Comparison of ENCODE assay signal across 20 cellular contexts in genomic region chr2:5846881-5847280, GRCh38.
DNase-seq lines count a peak whose midpoint lies in the region; ATAC-seq lines count a peak whose summit lies in the region.
"Had no signal": no experiment of that assay in that cellular context is flagged by ENCODE, and none has a peak within 500 bp of the region (broad histone marks: within the 10 kb centered on the region; RNA-seq: fewer than 3 reads in every experiment).

No MANE protein-coding gene starts in this region.

- DNase-seq in A172 (ENCODE audit: low spot score) (peak; percentile 56), Daoy (ENCODE audit: low read depth) (peak; percentile 71), astrocyte of the hippocampus (ENCODE audit: low read depth, low spot score) (peak; percentile 73), non-pigmented ciliary epithelial cell (ENCODE audit: low read depth) (peak; percentile 15), RKO (ENCODE audit: low spot score) (no peak), NCI-H1417 (lab: John Stamatoyannopoulos, UW) (no peak)
- no peak for DNase-seq in activated effector memory CD4-positive, alpha-beta T cell treated with anti-CD3 and anti-CD28 coated beads, Interleukin-2, amount 50 U/mL, for 16 hours
- DNase-seq: C1 segment of cervical spinal cord; CD8-positive, alpha-beta memory T cell; DMS79 treated with DMSO at 0.1 percent for 48 hours; H7; HFFc6; NCI-H1048; NCI-H146; NCI-H2029 treated with DMSO at 0.1 percent for 48 hours; NCI-H2171 treated with DMSO at 0.1 percent for 48 hours; NCI-H446; Peyer's patch had no signal

- no peak for ATAC-seq in GM19328 (IDR thresholded peaks at IDR 0.05; ENCODE audit: unreplicated experiment)
- ATAC-seq: Right ventricle myocardium inferior had no signal

Comparison
In these comparisons a context has a peak if more than half of its experiments do, and no peak if none do; other contexts are left out.
1. DNase-seq: peak in A172 (single experiment), Daoy (single experiment), astrocyte of the hippocampus (single experiment) and non-pigmented ciliary epithelial cell (single experiment); none in RKO (single experiment), NCI-H1417 (0 of 3) and activated effector memory CD4-positive, alpha-beta T cell treated with anti-CD3 and anti-CD28 coated beads, Interleukin-2, amount 50 U/mL, for 16 hours (single experiment).